12 cellular contexts compared by ENCODE assay signal in genomic region chr3:169931747-169932520, GRCh38. TPM values are rescaled to one million over a fixed set of nuclear protein-coding genes. Genes with fewer than 3 reads are reported as not detected.
DNase-seq lines count a peak whose midpoint lies in the region; ATAC-seq, FAIRE-seq and TF ChIP-seq lines count a peak whose summit lies in the region.
"Had no signal": no experiment of that assay in that cellular context is flagged by ENCODE, and none has a peak within 500 bp of the region (broad histone marks: within the 10 kb centered on the region; RNA-seq: fewer than 3 reads in every experiment).

No MANE protein-coding gene starts in this region.

- intact Hi-C loops in GM12878 (cut with micrococcal nuclease; ENCODE audit: unreplicated experiment) (loop anchor here (1.0 to 5.0 kb wide), 3 partner anchors 34 to 160 kb away; partner anchors contain the start of genes MYNN and SEC62), MCF 10A (cut with micrococcal nuclease) (no loop called here), posterior cingulate gyrus (cut with DNase I) (no loop called here)

- H3K4me3 Mint-ChIP-seq in MCF 10A (ENCODE audit: unreplicated experiment) (no peak overlapping the region), endodermal cell (no peak overlapping the region)
- H3K4me3 Mint-ChIP-seq: activated naive CD4-positive, alpha-beta T cell treated with anti-CD3 and anti-CD28 coated beads, Interleukin-2, amount 50 U/mL, for 24 hours had no signal

- no peaks in the 10 kb centered on the region for H3K9me3 Mint-ChIP-seq in MCF 10A (ENCODE audit: unreplicated experiment)
- no peaks in the 10 kb centered on the region for H3K9me3 Mint-ChIP-seq in endodermal cell
- H3K9me3 Mint-ChIP-seq: activated naive CD4-positive, alpha-beta T cell treated with anti-CD3 and anti-CD28 coated beads, Interleukin-2, amount 50 U/mL, for 24 hours had no signal

- H3K4me1 Mint-ChIP-seq in MCF 10A (ENCODE audit: insufficient read depth, unreplicated experiment) (peaks cover 6% of the 10 kb centered on the region), endodermal cell (no peaks in the 10 kb centered on the region)
- H3K4me1 Mint-ChIP-seq: activated naive CD4-positive, alpha-beta T cell treated with anti-CD3 and anti-CD28 coated beads, Interleukin-2, amount 50 U/mL, for 24 hours had no signal

- POLR2A ChIA-PET in GM12878 (lab: Charles Lee) (interaction anchor here (0.9 to 1.4 kb wide), 7 partner anchors 8 to 222 kb away, joined by 3 to 10 read pairs (median 4); partner anchors contain the start of gene SEC62), MCF 10A (lab: Yijun Ruan, JAX) (no interaction called here)

- peak; percentile 88 for ATAC-seq in GM18505 (IDR thresholded peaks at IDR 0.05; ENCODE audit: unreplicated experiment)
- peak; percentile 92 for ATAC-seq in GM21367 (IDR thresholded peaks at IDR 0.05; ENCODE audit: unreplicated experiment)
- ATAC-seq in HG03095 (IDR thresholded peaks at IDR 0.05; ENCODE audit: unreplicated experiment), result peak; percentile 95
- ATAC-seq in GM12878, result peak; percentile 94

- H3K36me3 ChIP-seq in GM12878 (ENCODE audit: control insufficient read depth in 2 of 2, insufficient read depth in 2 of 2, low read length in 1 of 2), result no peaks in the 10 kb centered on the region
- no peaks in the 10 kb centered on the region for H3K36me3 ChIP-seq in endodermal cell (ENCODE audit: control insufficient read depth, insufficient read depth, low read length)

- peak overlapping the region; percentile 65 for H3K9ac ChIP-seq in GM12878 (ENCODE audit: control insufficient read depth, insufficient read depth, low read length)
- no peak overlapping the region for H3K9ac ChIP-seq in endodermal cell (ENCODE audit: extremely low read depth, low read length, poor library complexity, severe bottlenecking)

- CTCF ChIA-PET in GM12878 (lab: Yijun Ruan, JAX) (interaction anchor here (0.7 to 5.5 kb wide), 12 partner anchors 9 to 376 kb away, joined by 3 to 81 read pairs (median 4); partner anchors contain the start of gene SEC62), MCF 10A (lab: Yijun Ruan, JAX) (interaction anchor here (0.8 kb wide), 1 partner anchor 21 kb away, joined by 3 read pairs; the partner anchor contains the start of gene SAMD7)

- H3K36me3 Mint-ChIP-seq in MCF 10A (ENCODE audit: insufficient read depth, unreplicated experiment) (no peaks in the 10 kb centered on the region), endodermal cell (ENCODE audit: low read depth) (no peaks in the 10 kb centered on the region)
- H3K36me3 Mint-ChIP-seq: activated naive CD4-positive, alpha-beta T cell treated with anti-CD3 and anti-CD28 coated beads, Interleukin-2, amount 50 U/mL, for 24 hours had no signal

- peak; percentile 22 for TF ChIP-seq RAD21 in GM12878 (IDR thresholded peaks at IDR 0.05; ENCODE audit: insufficient read depth, low read depth, low read length)

- RAD21 ChIA-PET in GM12878 (lab: Charles Lee; ENCODE audit: unreplicated experiment), result interaction anchor here (0.8 to 3.2 kb wide), 10 partner anchors 9 to 197 kb away, joined by 3 to 48 read pairs (median 4); partner anchors contain the start of genes SAMD7 and SEC62

- peaks cover 28% of the 10 kb centered on the region for H3K27me3 Mint-ChIP-seq in MCF 10A (ENCODE audit: insufficient read depth, unreplicated experiment)
- no peaks in the 10 kb centered on the region for H3K27me3 Mint-ChIP-seq in endodermal cell (ENCODE audit: insufficient read depth)
- H3K27me3 Mint-ChIP-seq: activated naive CD4-positive, alpha-beta T cell treated with anti-CD3 and anti-CD28 coated beads, Interleukin-2, amount 50 U/mL, for 24 hours had no signal

- H3K27ac Mint-ChIP-seq in MCF 10A (ENCODE audit: low read depth, unreplicated experiment) (no peak overlapping the region), endodermal cell (no peak overlapping the region)
- H3K27ac Mint-ChIP-seq: activated naive CD4-positive, alpha-beta T cell treated with anti-CD3 and anti-CD28 coated beads, Interleukin-2, amount 50 U/mL, for 24 hours had no signal

- peaks cover 6% of the 10 kb centered on the region for H3K79me2 ChIP-seq in GM12878 (ENCODE audit: control insufficient read depth, insufficient read depth, low read length)

- H3K4me3 ChIP-seq in GM12878 (peak overlapping the region; percentile 18; the same call in 1 of the 2 replicates), endodermal cell (ENCODE audit: low read length) (no peak overlapping the region)

- peak in 1 of 2 experiments; percentile 67; a peak in 2 of 4 replicates for TF ChIP-seq EP300 in GM12878 (IDR thresholded peaks at IDR 0.05; ENCODE audit: borderline replicate concordance in 1 of 2, control insufficient read depth in 1 of 2, low read depth in 2 of 2, low read length in 2 of 2)

- 10% methylated on average over 14 of the region's 14 CpGs for WGBS in GM12878 (ENCODE audit: insufficient coverage, insufficient replicate concordance, low lambda C conversion rate, missing lambda C conversion rate)
- 93 to 94% methylated on average over 9 to 14 of the region's 14 CpGs for WGBS in endodermal cell (ENCODE audit: insufficient coverage in 1 of 2, insufficient read length in 1 of 2), 2 experiments

- TF ChIP-seq POLR2A in GM18505 (IDR thresholded peaks at IDR 0.05; ENCODE audit: borderline replicate concordance, extremely low read depth, insufficient read depth, insufficient read length), result peak; percentile 67
- TF ChIP-seq POLR2A in GM12878 (IDR thresholded peaks at IDR 0.05; ENCODE audit: low read depth, low read length), result peak; percentile 48; the same call in 1 of the 2 replicates

- peak; percentile 96 for FAIRE-seq in GM12878 (lab: Jason Lieb, UNC)

- H3K9me3 ChIP-seq in GM12878 (replicated peaks; ENCODE audit: control insufficient read depth, insufficient read depth, low read length) (no peaks in the 10 kb centered on the region; the same call in 2 of the 3 replicates), endodermal cell (ENCODE audit: control insufficient read depth, low read length) (no peaks in the 10 kb centered on the region)

- H3K27me3 ChIP-seq in GM12878 (replicated peaks in 1 of 2; ENCODE audit: control insufficient read depth in 2 of 2, insufficient read depth in 2 of 2, low read length in 1 of 2) (no peaks in the 10 kb centered on the region), endodermal cell (ENCODE audit: control insufficient read depth, insufficient read depth, low read length, poor library complexity, severe bottlenecking) (no peaks in the 10 kb centered on the region)

- BruUV-seq in GM12878 (replicated peaks; lab: Mats Ljungman, UMichigan) (no TSS peak), MCF 10A (replicated peaks; lab: Mats Ljungman, UMichigan) (no TSS peak)

- SMC1A ChIA-PET in GM12878 (lab: Charles Lee; ENCODE audit: uncharacterized antibody, unreplicated experiment), result interaction anchor here (0.7 to 8.1 kb wide), 18 partner anchors 10 to 164 kb away, joined by 3 to 118 read pairs (median 4); partner anchors contain the start of gene SEC62

- DNase-seq in GM12878 (ENCODE audit: low read depth, low spot score) (peak; percentile 85), MCF 10A (ENCODE audit: unreplicated experiment) (no peak), posterior cingulate gyrus (no peak), COLO829 (ENCODE audit: low spot score) (no peak), endodermal cell (no peak)
- DNase-seq: NCI-H774 had no signal

- no peak for TF ChIP-seq CTCF in GM12878 (IDR thresholded peaks at IDR 0.05 in 2 of 3, conservative IDR thresholded peaks at IDR 0.05 in 1 of 3; ENCODE audit: control insufficient read depth in 2 of 3, extremely low read depth in 1 of 3, insufficient read depth in 1 of 3, low read depth in 3 of 3, low read length in 3 of 3)
- TF ChIP-seq CTCF in MCF 10A (IDR thresholded peaks at IDR 0.05; ENCODE audit: unreplicated experiment), result no peak
- TF ChIP-seq CTCF in endodermal cell (conservative IDR thresholded peaks at IDR 0.05), result no peak

- peak overlapping the region; percentile 79 for H3K27ac ChIP-seq in GM12878 (ENCODE audit: control insufficient read depth, insufficient read depth)
- H3K27ac ChIP-seq in endodermal cell (ENCODE audit: low read depth, low read length), result no peak overlapping the region
- H3K27ac ChIP-seq: VCaP had no signal

- no peaks in the 10 kb centered on the region for H4K20me1 ChIP-seq in GM12878 (ENCODE audit: control insufficient read depth, insufficient read depth)

- peak overlapping the region; percentile 47 for H2AFZ ChIP-seq in GM12878 (ENCODE audit: control insufficient read depth, low read depth, low read length)

- H3K4me1 ChIP-seq in GM12878 (ENCODE audit: control insufficient read depth, insufficient read depth, low read length) (peaks cover 33% of the 10 kb centered on the region), endodermal cell (ENCODE audit: control insufficient read depth, insufficient read depth, low read length) (no peaks in the 10 kb centered on the region)

- in situ Hi-C loops in GM12878 (cut with MboI), result no loop called here

- H3K4me2 ChIP-seq in GM12878 (ENCODE audit: control insufficient read depth, insufficient read depth), result peak overlapping the region; percentile 78

RNA-seq across cellular contexts. Expression of gene SAMD7, which starts 20.6 kb away (rescaled TPM):
- total RNA-seq in GM12878 (2013; cell fraction: nucleolus; rRNA removed), result not detected in 2 replicates
- 0.11 TPM in 1 of 2 replicates, not detected in the other for total RNA-seq in GM12878 (2014; rRNA removed)
- total RNA-seq in GM12878 (2014; rRNA removed; fragmentation: Illumina TruSeq; extraction: Trizol), result 0.04 and 0.05 TPM in 2 replicates
- total RNA-seq in GM12878 (2021), result not detected in 2 replicates
- not detected for polyA plus RNA-seq in GM12878 (2011; ENCODE audit: low read depth)
- not detected in 2 replicates for polyA plus RNA-seq in GM12878 (2011; rRNA removed)
- polyA plus RNA-seq in GM12878 (2011; cell fraction: cytosol; rRNA removed), result not detected in 2 replicates
- not detected in 2 replicates for polyA plus RNA-seq in GM12878 (2011; cell fraction: nucleus; rRNA removed)
- polyA plus RNA-seq in GM12878 (2012), result 0.12 TPM in 1 of 2 replicates, not detected in the other
- 0.07 TPM in 1 of 2 replicates, not detected in the other for polyA plus RNA-seq in GM12878 (2014; fragmentation: Illumina TruSeq; extraction: Trizol)
- under 1 TPM; 0.04 to 0.11 TPM for polyA plus RNA-seq in GM12878 (2014; fragmentation: Nextera tagmentation; extraction: Ambion mirVana)
- 0.03 and 0.10 TPM in 2 replicates for polyA plus RNA-seq in GM12878 (2014; rRNA removed)
- polyA plus RNA-seq in GM12878 (2016; fragmentation: Nextera tagmentation; extraction: Ambion mirVana), result under 1 TPM in 1 of 2 experiments, not detected in 1; 0.11 TPM
- not detected in 2 replicates for polyA minus RNA-seq in GM12878 (2011; rRNA and poly(A)+ RNA removed)
- not detected in 2 replicates for polyA minus RNA-seq in GM12878 (2011; cell fraction: cytosol; rRNA and poly(A)+ RNA removed)
- not detected in 2 replicates for polyA minus RNA-seq in GM12878 (2011; cell fraction: nucleus; rRNA and poly(A)+ RNA removed)
- total RNA-seq in MCF 10A (2022), result not detected in 2 replicates
- total RNA-seq in endodermal cell, result not detected
- polyA plus RNA-seq in endodermal cell (2013, experiment 1 of 2), result not detected
- polyA plus RNA-seq in endodermal cell (2013, experiment 2 of 2), result not detected
- total RNA-seq: osteocyte had no signal

RNA-seq across cellular contexts. Expression of gene SEC62, which starts 34.7 kb away (rescaled TPM):
- total RNA-seq in GM12878 (2013; cell fraction: nucleolus; rRNA removed), result 42.3 and 54.8 TPM in 2 replicates
- total RNA-seq in GM12878 (2014; rRNA removed) (25.6 and 34.1 TPM in 2 replicates), GM12878 (2014; rRNA removed; fragmentation: Illumina TruSeq; extraction: Trizol) (60.8 and 70.3 TPM in 2 replicates), GM12878 (2021) (68.8 and 74.6 TPM in 2 replicates), MCF 10A (2022) (58.5 and 62.1 TPM in 2 replicates), endodermal cell (10 to 100 TPM; 48.7 to 64.4 TPM)
- polyA plus RNA-seq in GM12878 (2011; ENCODE audit: low read depth), result 57.4 TPM
- polyA plus RNA-seq in GM12878 (2011; rRNA removed) (59.6 and 64.3 TPM in 2 replicates), GM12878 (2014; fragmentation: Illumina TruSeq; extraction: Trizol) (115 and 146 TPM in 2 replicates), GM12878 (2014; fragmentation: Nextera tagmentation; extraction: Ambion mirVana) (100 to 1,000 TPM; 252 to 270 TPM), GM12878 (2014; rRNA removed) (44.1 and 45.5 TPM in 2 replicates), GM12878 (2016; fragmentation: Nextera tagmentation; extraction: Ambion mirVana) (100 to 1,000 TPM; 160 to 165 TPM)
- 21.2 and 33.9 TPM in 2 replicates for polyA plus RNA-seq in GM12878 (2011; cell fraction: cytosol; rRNA removed)
- 18.1 and 22.6 TPM in 2 replicates for polyA plus RNA-seq in GM12878 (2011; cell fraction: nucleus; rRNA removed)
- polyA plus RNA-seq in GM12878 (2012), result 86.6 and 176 TPM in 2 replicates
- 71.9 and 81.5 TPM in 2 replicates for polyA minus RNA-seq in GM12878 (2011; rRNA and poly(A)+ RNA removed)
- polyA minus RNA-seq in GM12878 (2011; cell fraction: cytosol; rRNA and poly(A)+ RNA removed), result 9.6 and 15.8 TPM in 2 replicates
- 12.2 and 15.9 TPM in 2 replicates for polyA minus RNA-seq in GM12878 (2011; cell fraction: nucleus; rRNA and poly(A)+ RNA removed)
- 57.8 TPM for polyA plus RNA-seq in endodermal cell (2013, experiment 1 of 2)
- 55.0 TPM for polyA plus RNA-seq in endodermal cell (2013, experiment 2 of 2)
